ENCODE assay signal across 18 cellular contexts in genomic region chr13:35014606-35015005, GRCh38.
A peak's percentile ranks its signal among the peaks of the same experiment; 100 is the strongest.
DNase-seq lines count a peak whose midpoint lies in the region; ATAC-seq and TF ChIP-seq lines count a peak whose summit lies in the region.
"Had no signal": no experiment of that assay in that cellular context is flagged by ENCODE, and none has a peak within 500 bp of the region (broad histone marks: within the 10 kb centered on the region; RNA-seq: fewer than 3 reads in every experiment).

No MANE protein-coding gene starts in this region.

- ATAC-seq in HG03354 (IDR thresholded peaks at IDR 0.05; ENCODE audit: poor library complexity, severe bottlenecking, unreplicated experiment), result no peak
- ATAC-seq: PC-3, T-cell had no signal

- no peaks in the 10 kb centered on the region for H3K9me3 Mint-ChIP-seq in glutamatergic neuron (ENCODE audit: unreplicated experiment)

- H3K4me1 Mint-ChIP-seq in glutamatergic neuron (ENCODE audit: low read depth, unreplicated experiment), result peaks cover 33% of the 10 kb centered on the region

- peak overlapping the region; percentile 96 for H3K27ac Mint-ChIP-seq in glutamatergic neuron (ENCODE audit: unreplicated experiment)
- H3K27ac Mint-ChIP-seq: T-cell had no signal

- H3K27me3 ChIP-seq in BE2C, result no peaks in the 10 kb centered on the region
- H3K27me3 ChIP-seq: BLaER1 treated with 17β-estradiol and CSF1 and Interleukin-3, amounts not matched to agents 10 nM and 100 nM had no signal

- no peaks in the 10 kb centered on the region for H3K9me3 ChIP-seq in BE2C
- H3K9me3 ChIP-seq: BLaER1 treated with 17β-estradiol and CSF1 and Interleukin-3, amounts not matched to agents 10 nM and 100 nM had no signal

- peak; percentile 18 for DNase-seq in DMS 273 (lab: John Stamatoyannopoulos, UW; ENCODE audit: unreplicated experiment)
- no peak for DNase-seq in DMS 273 treated with DMSO at 0.1 percent for 48 hours (lab: John Stamatoyannopoulos, UW)
- peak; percentile 45 for DNase-seq in BE2C
- DNase-seq in NCI-H2171 (lab: John Stamatoyannopoulos, UW), result peak; percentile 3
- DNase-seq in glutamatergic neuron, result peak; percentile 69
- DNase-seq in posterior vena cava (ENCODE audit: low spot score), result no peak
- no peak for DNase-seq in GM03348 (ENCODE audit: low spot score)
- DNase-seq: DMS53, IMR-90, Kasumi-1, NCI-H1417 treated with DMSO at 0.1 percent for 48 hours, NCI-H2081 treated with DMSO at 0.1 percent for 48 hours, NCI-H446 treated with DMSO at 0.1 percent for 48 hours, PC-3, T-cell had no signal

- H3K4me3 Mint-ChIP-seq in glutamatergic neuron (ENCODE audit: unreplicated experiment), result peak overlapping the region; percentile 14
- H3K4me3 Mint-ChIP-seq: T-cell had no signal

- H3K36me3 Mint-ChIP-seq in glutamatergic neuron (ENCODE audit: unreplicated experiment), result no peaks in the 10 kb centered on the region
- H3K36me3 Mint-ChIP-seq: T-cell had no signal

- H3K36me3 ChIP-seq in BE2C, result no peaks in the 10 kb centered on the region
- H3K36me3 ChIP-seq: BLaER1 treated with 17β-estradiol and CSF1 and Interleukin-3, amounts not matched to agents 10 nM and 100 nM had no signal

- H3K4me3 ChIP-seq in BE2C (ENCODE audit: low read depth, low read length), result no peak overlapping the region
- H3K4me3 ChIP-seq: BLaER1 treated with 17β-estradiol and CSF1 and Interleukin-3, amounts not matched to agents 10 nM and 100 nM; SK-N-MC had no signal

- intact Hi-C loops in posterior vena cava (cut with DNase I), result no loop called here

- H3K4me1 ChIP-seq in BE2C, result peaks cover 5% of the 10 kb centered on the region
- H3K4me1 ChIP-seq: BLaER1 treated with 17β-estradiol and CSF1 and Interleukin-3, amounts not matched to agents 10 nM and 100 nM had no signal

- H3K27me3 Mint-ChIP-seq in glutamatergic neuron (ENCODE audit: unreplicated experiment), result no peaks in the 10 kb centered on the region
- H3K27me3 Mint-ChIP-seq: T-cell had no signal

- no peak for TF ChIP-seq CTCF in BE2C (IDR thresholded peaks at IDR 0.05; ENCODE audit: low read depth, low read length)
- TF ChIP-seq CTCF in glutamatergic neuron (IDR thresholded peaks at IDR 0.05; ENCODE audit: partially characterized antibody, unreplicated experiment), result no peak

Comparison
In these comparisons a context has a peak if more than half of its experiments do, and no peak if none do; other contexts are left out.
1. DNase-seq: peak in DMS 273 (single experiment), BE2C (single experiment), NCI-H2171 (single experiment) and glutamatergic neuron (single experiment); none in DMS 273 treated with DMSO at 0.1 percent for 48 hours (single experiment), posterior vena cava (single experiment) and GM03348 (single experiment).